ENCODE assay signal across 8 cellular contexts in the genomic region with DNA sequence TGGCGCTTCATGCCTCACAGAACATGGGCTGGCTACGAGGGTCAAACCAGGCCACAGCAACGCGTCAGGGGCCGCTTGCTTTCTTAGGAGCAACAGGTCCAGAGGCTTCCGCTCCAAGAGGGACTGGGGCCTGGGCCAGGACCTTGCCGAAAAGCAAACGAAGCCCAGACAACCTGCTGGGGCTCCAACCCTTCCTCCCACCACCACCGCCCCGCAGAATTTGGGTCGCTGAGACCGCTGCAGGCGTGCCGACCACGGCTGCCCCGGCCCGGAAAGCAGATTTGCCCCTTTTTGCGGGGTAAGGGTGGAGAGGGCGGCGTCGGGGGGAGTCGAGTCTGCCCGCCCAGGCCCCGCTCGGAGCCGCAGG. TPM values are rescaled to one million over a fixed set of nuclear protein-coding genes. Genes with fewer than 3 reads are reported as not detected.
DNase-seq lines count a peak whose midpoint lies in the region; ATAC-seq and TF ChIP-seq lines count a peak whose summit lies in the region.

No MANE protein-coding gene starts in this region.

- peak overlapping the region; percentile 93 for H3K4ac ChIP-seq in IMR-90 (ENCODE audit: low read depth, low read length)

- no peak for TF ChIP-seq EP300 in tibial nerve (IDR thresholded peaks at IDR 0.05)

- peaks cover 8% of the 10 kb centered on the region; the same call in 1 of the 2 replicates for H4K20me1 ChIP-seq in IMR-90 (ENCODE audit: insufficient read depth, low read length)

- CTCF ChIA-PET in IMR-90 (lab: Yijun Ruan, JAX) = interaction anchor here (1.0 kb wide), 1 partner anchor 29 kb away, joined by 3 read pairs; no protein-coding TSS in a partner anchor

- H2BK20ac ChIP-seq in IMR-90 (ENCODE audit: low read depth, low read length) = no peak overlapping the region

- TF ChIP-seq RAD21 in IMR-90 (IDR thresholded peaks at IDR 0.05; ENCODE audit: low read length) = no peak

- no peak for TF ChIP-seq POLR2A in IMR-90 (IDR thresholded peaks at IDR 0.05; ENCODE audit: low read depth, low read length)
- TF ChIP-seq POLR2A in breast epithelium (IDR thresholded peaks at IDR 0.05) = no peak
- no peak for TF ChIP-seq POLR2A in right lobe of liver (IDR thresholded peaks at IDR 0.05)
- no peak for TF ChIP-seq POLR2A in tibial nerve (IDR thresholded peaks at IDR 0.05)

- no peak overlapping the region for H2BK120ac ChIP-seq in IMR-90 (ENCODE audit: low read depth, low read length)

- peaks cover 16% of the 10 kb centered on the region for H3K9me1 ChIP-seq in IMR-90 (ENCODE audit: insufficient read depth, low read length)

- peak overlapping the region; percentile 76 for H3K4me3 ChIP-seq in IMR-90 (ENCODE audit: insufficient read depth, low read depth, low read length)
- H3K4me3 ChIP-seq in breast epithelium = peak overlapping the region; percentile 63 to 82 (median 80)
- H3K4me3 ChIP-seq in right lobe of liver = peak overlapping the region; percentile 72 to 87 (median 82)
- peak overlapping the region; percentile 55 to 65 (median 60) for H3K4me3 ChIP-seq in tibial nerve

- BruUV-seq in IMR-90 (replicated peaks; lab: Mats Ljungman, UMichigan) = TSS peak; percentile 28

- peaks cover 5% of the 10 kb centered on the region for H3K27me3 Mint-ChIP-seq in activated CD4-positive, alpha-beta T cell treated with anti-CD3 and anti-CD28 coated beads, Interleukin-2, amount 10 ng/mL, durations not matched to agents 24 days and 14 days

- H3K4me2 ChIP-seq in IMR-90 (ENCODE audit: low read depth, low read length) = peak overlapping the region; percentile 86

- no peaks in the 10 kb centered on the region for H3K9me3 Mint-ChIP-seq in activated CD4-positive, alpha-beta T cell treated with anti-CD3 and anti-CD28 coated beads, Interleukin-2, amount 10 ng/mL, durations not matched to agents 24 days and 14 days

- H2BK5ac ChIP-seq in IMR-90 (ENCODE audit: low read depth, low read length, poor library complexity, severe bottlenecking) = no peak overlapping the region

- H3K56ac ChIP-seq in IMR-90 (ENCODE audit: extremely low read depth, insufficient read depth, low read length) = peak overlapping the region; percentile 71; the same call in 1 of the 2 replicates

- no peaks in the 10 kb centered on the region for H3K27me3 ChIP-seq in IMR-90 (ENCODE audit: control insufficient read depth, insufficient read depth, low read length)
- no peaks in the 10 kb centered on the region for H3K27me3 ChIP-seq in breast epithelium
- no peaks in the 10 kb centered on the region for H3K27me3 ChIP-seq in right lobe of liver
- H3K27me3 ChIP-seq in tibial nerve = peaks cover 0 to 14% of the 10 kb centered on the region in 2 donors

- H3K79me1 ChIP-seq in IMR-90 (ENCODE audit: low read depth in 1 of 2, low read length in 2 of 2) = peaks cover 13 to 38% of the 10 kb centered on the region in 2 experiments

- peak overlapping the region; percentile 53; the same call in 1 of the 2 replicates for H3K14ac ChIP-seq in IMR-90 (replicated peaks; ENCODE audit: low read depth, low read length)

- no peak overlapping the region for H3K18ac ChIP-seq in IMR-90 (ENCODE audit: low read depth, low read length)

- peak overlapping the region; percentile 85; the same call in 1 of the 2 replicates for H4K91ac ChIP-seq in IMR-90 (ENCODE audit: insufficient read depth, low read depth, low read length)

- peaks cover 12% of the 10 kb centered on the region; the same call in 1 of the 2 replicates for H3K4me1 ChIP-seq in IMR-90 (ENCODE audit: control insufficient read depth, insufficient read depth, low read length)
- peaks cover 0 to 13% of the 10 kb centered on the region in 2 donors for H3K4me1 ChIP-seq in breast epithelium
- H3K4me1 ChIP-seq in right lobe of liver = peaks cover 0 to 15% (median 4%) of the 10 kb centered on the region in 4 donors
- peaks cover 0 to 33% (median 9%) of the 10 kb centered on the region in 4 donors for H3K4me1 ChIP-seq in tibial nerve

- in situ Hi-C loops in IMR-90 (cut with MboI; ENCODE audit: low sequenced_read_pairs) = no loop called here

- H3K9me3 ChIP-seq in IMR-90 (ENCODE audit: control insufficient read depth, insufficient read depth, low read length) (peaks cover 4% of the 10 kb centered on the region; the same call in 1 of the 2 replicates), breast epithelium (peaks cover 0 to 11% of the 10 kb centered on the region in 2 donors), right lobe of liver (no peaks in the 10 kb centered on the region), tibial nerve (peaks cover 0 to 28% (median 0%) of the 10 kb centered on the region in 4 donors)

- TF ChIP-seq CTCF in IMR-90 (conservative IDR thresholded peaks at IDR 0.05; ENCODE audit: low read depth, low read length) (no peak), breast epithelium (IDR thresholded peaks at IDR 0.05) (no peak), right lobe of liver (IDR thresholded peaks at IDR 0.05) (no peak), tibial nerve (IDR thresholded peaks at IDR 0.05) (no peak)

- peak overlapping the region; percentile 90 for H3K9ac ChIP-seq in IMR-90 (ENCODE audit: low read depth, low read length)

- H3K27ac Mint-ChIP-seq in activated CD4-positive, alpha-beta T cell treated with anti-CD3 and anti-CD28 coated beads, Interleukin-2, amount 10 ng/mL, durations not matched to agents 24 days and 14 days = peak overlapping the region; percentile 91

- ATAC-seq in IMR-90 (ENCODE audit: low read depth) (no peak; the same call in 1 of the 2 replicates), right lobe of liver (no peak), GM18511 (IDR thresholded peaks at IDR 0.05; ENCODE audit: unreplicated experiment) (no peak)

- peak overlapping the region; percentile 80 for H2AK5ac ChIP-seq in IMR-90 (ENCODE audit: low read depth, low read length)

- peak overlapping the region; percentile 54 for H3K23ac ChIP-seq in IMR-90 (ENCODE audit: low read depth, low read length)

- POLR2A ChIA-PET in IMR-90 (lab: Charles Lee; ENCODE audit: unreplicated experiment) = interaction anchor here (0.7 to 1.3 kb wide), 2 partner anchors 76 to 112 kb away, joined by 3 to 4 read pairs; a partner anchor contains a TSS

- peak overlapping the region; percentile 14; the same call in 1 of the 2 replicates for H4K5ac ChIP-seq in IMR-90 (ENCODE audit: low read depth, low read length)

- dilution Hi-C loops in IMR-90 (cut with HindIII; ENCODE audit: low sequenced_read_pairs, unreplicated experiment) = no loop called here

- peak; percentile 73 for DNase-seq in activated CD4-positive, alpha-beta T cell treated with anti-CD3 and anti-CD28 coated beads, Interleukin-2, amount 10 ng/mL, durations not matched to agents 24 days and 14 days
- no peak for DNase-seq in activated CD4-positive, alpha-beta T cell treated with anti-CD3 and anti-CD28 coated beads for 1 hour
- DNase-seq in IMR-90 = peak; percentile 25
- no peak for DNase-seq in breast epithelium (ENCODE audit: low spot score in 2 of 2)
- DNase-seq in right lobe of liver = no peak
- no peak for DNase-seq in tibial nerve (ENCODE audit: low spot score in 2 of 2)
- no peak for DNase-seq in NCI-H526 treated with DMSO at 0.1 percent for 48 hours (lab: John Stamatoyannopoulos, UW)

- H3K36me3 Mint-ChIP-seq in activated CD4-positive, alpha-beta T cell treated with anti-CD3 and anti-CD28 coated beads, Interleukin-2, amount 10 ng/mL, durations not matched to agents 24 days and 14 days (ENCODE audit: low read depth) = peaks cover 7% of the 10 kb centered on the region

- H2AFZ ChIP-seq in IMR-90 (replicated peaks; ENCODE audit: low read length, poor library complexity) = peak overlapping the region; percentile 99

- H3K4me3 Mint-ChIP-seq in activated CD4-positive, alpha-beta T cell treated with anti-CD3 and anti-CD28 coated beads, Interleukin-2, amount 10 ng/mL, durations not matched to agents 24 days and 14 days = peak overlapping the region; percentile 86

- H2AK9ac ChIP-seq in IMR-90 (replicated peaks; ENCODE audit: low read depth, low read length, poor library complexity) = peak overlapping the region; percentile 96

- WGBS in IMR-90 (ENCODE audit: extremely low coverage in 2 of 2, insufficient read length in 1 of 2), 2 experiments = 6% methylated on average over 9 of the region's 26 CpGs; no CpG with 5 or more reads in 1 of the 2 experiments
- 17% methylated on average over 4 of the region's 26 CpGs for WGBS in right lobe of liver (ENCODE audit: insufficient coverage, low coverage, low lambda C conversion rate, missing lambda C conversion rate)
- WGBS in tibial nerve, 2 donors = 6% methylated on average over 13 to 18 of the region's 26 CpGs

- H3K36me3 ChIP-seq in IMR-90 (ENCODE audit: control insufficient read depth, insufficient read depth, low read length) = no peaks in the 10 kb centered on the region
- no peaks in the 10 kb centered on the region for H3K36me3 ChIP-seq in breast epithelium
- H3K36me3 ChIP-seq in right lobe of liver = no peaks in the 10 kb centered on the region
- H3K36me3 ChIP-seq in tibial nerve = no peaks in the 10 kb centered on the region

- intact Hi-C loops in activated CD4-positive, alpha-beta T cell treated with anti-CD3 and anti-CD28 coated beads, Interleukin-2, amount 10 ng/mL, durations not matched to agents 24 days and 14 days (cut with micrococcal nuclease) = loop anchor here (1.0 to 5.0 kb wide), 9 partner anchors 14 to 112 kb away; a partner anchor contains a TSS
- intact Hi-C loops in IMR-90 (cut with micrococcal nuclease) (no loop called here), breast epithelium (cut with DNase I; ENCODE audit: low total_unique reads) (no loop called here), right lobe of liver (cut with DNase I) (no loop called here)

- peak overlapping the region; percentile 74; the same call in 1 of the 2 replicates for H3K27ac ChIP-seq in IMR-90 (ENCODE audit: insufficient read depth, low read length)
- H3K27ac ChIP-seq in breast epithelium = peak overlapping the region; percentile 73 to 75
- peak overlapping the region in 2 of 3 donors; percentile 24 to 51 for H3K27ac ChIP-seq in right lobe of liver
- peak overlapping the region in 3 of 4 donors; percentile 71 to 79 (median 72) for H3K27ac ChIP-seq in tibial nerve

- H3K4me1 Mint-ChIP-seq in activated CD4-positive, alpha-beta T cell treated with anti-CD3 and anti-CD28 coated beads, Interleukin-2, amount 10 ng/mL, durations not matched to agents 24 days and 14 days = peaks cover 22% of the 10 kb centered on the region

- H4K8ac ChIP-seq in IMR-90 (ENCODE audit: low read depth in 2 of 2, low read length in 2 of 2) = peak overlapping the region; percentile 77 to 96; a peak in 2 of 4 replicates

- H2BK15ac ChIP-seq in IMR-90 (ENCODE audit: low read depth, low read length) = no peak overlapping the region

RNA-seq across cellular contexts. Expression of a gene that starts 9.9 kb away (rescaled TPM):
- total RNA-seq in activated CD4-positive, alpha-beta T cell treated with anti-CD3 and anti-CD28 coated beads, Interleukin-2, amount 10 ng/mL, durations not matched to agents 24 days and 14 days = 0.07 TPM in 1 of 2 replicates, not detected in the other
- total RNA-seq in IMR-90 (2012; rRNA removed) = not detected in 2 replicates
- polyA plus RNA-seq in IMR-90 (2012; rRNA removed) = 0.04 and 0.09 TPM in 2 replicates
- polyA plus RNA-seq in IMR-90 (2012; cell fraction: cytosol; rRNA removed) = 0.03 TPM in 2 replicates
- 0.15 and 0.29 TPM in 2 replicates for polyA plus RNA-seq in IMR-90 (2012; cell fraction: nucleus; rRNA removed; ENCODE audit: low replicate concordance)
- total RNA-seq in breast epithelium = 1 to 10 TPM in 2 of 3 donors, not detected in 1; 1.3 to 1.9 TPM
- total RNA-seq in right lobe of liver = not detected
- total RNA-seq in tibial nerve = under 1 TPM in 1 of 4 donors, not detected in 3; 0.21 TPM

RNA-seq across cellular contexts. Expression of a gene that starts 14.5 kb away (rescaled TPM):
- total RNA-seq in activated CD4-positive, alpha-beta T cell treated with anti-CD3 and anti-CD28 coated beads, Interleukin-2, amount 10 ng/mL, durations not matched to agents 24 days and 14 days = 365 and 375 TPM in 2 replicates
- total RNA-seq in IMR-90 (2012; rRNA removed) = 14.2 and 14.9 TPM in 2 replicates
- 76.4 and 88.2 TPM in 2 replicates for polyA plus RNA-seq in IMR-90 (2012; rRNA removed)
- 66.6 and 114 TPM in 2 replicates for polyA plus RNA-seq in IMR-90 (2012; cell fraction: cytosol; rRNA removed)
- 336 and 1,029 TPM in 2 replicates for polyA plus RNA-seq in IMR-90 (2012; cell fraction: nucleus; rRNA removed; ENCODE audit: low replicate concordance)
- total RNA-seq in breast epithelium = 100 to 1,000 TPM; 115 to 137 (median 132) TPM
- 10 to 100 TPM; 62.2 to 86.2 (median 66.2) TPM for total RNA-seq in right lobe of liver
- 100 to 1,000 TPM in 3 of 4 donors, 10 to 100 TPM in 1; 74.7 to 272 (median 145) TPM for total RNA-seq in tibial nerve

RNA-seq across cellular contexts. Expression of a gene that starts 40.8 kb away (rescaled TPM):
- total RNA-seq in activated CD4-positive, alpha-beta T cell treated with anti-CD3 and anti-CD28 coated beads, Interleukin-2, amount 10 ng/mL, durations not matched to agents 24 days and 14 days = not detected in 2 replicates
- total RNA-seq in IMR-90 (2012; rRNA removed) = not detected in 2 replicates
- not detected in 2 replicates for polyA plus RNA-seq in IMR-90 (2012; rRNA removed)
- polyA plus RNA-seq in IMR-90 (2012; cell fraction: cytosol; rRNA removed) = not detected in 2 replicates
- polyA plus RNA-seq in IMR-90 (2012; cell fraction: nucleus; rRNA removed; ENCODE audit: low replicate concordance) = not detected in 2 replicates
- 1 to 10 TPM in 2 of 3 donors, not detected in 1; 7.8 to 9.2 TPM for total RNA-seq in breast epithelium
- total RNA-seq in right lobe of liver = under 1 TPM in 2 of 6 experiments, not detected in 4; 0.17 to 0.18 TPM
- not detected for total RNA-seq in tibial nerve

RNA-seq across cellular contexts. Expression of a gene that starts 42.3 kb away (rescaled TPM):
- total RNA-seq in activated CD4-positive, alpha-beta T cell treated with anti-CD3 and anti-CD28 coated beads, Interleukin-2, amount 10 ng/mL, durations not matched to agents 24 days and 14 days = 49.7 and 50.1 TPM in 2 replicates
- 25.0 and 28.7 TPM in 2 replicates for total RNA-seq in IMR-90 (2012; rRNA removed)
- 49.8 and 55.1 TPM in 2 replicates for polyA plus RNA-seq in IMR-90 (2012; rRNA removed)
- polyA plus RNA-seq in IMR-90 (2012; cell fraction: cytosol; rRNA removed) = 54.5 and 68.5 TPM in 2 replicates
- 89.2 and 183 TPM in 2 replicates for polyA plus RNA-seq in IMR-90 (2012; cell fraction: nucleus; rRNA removed; ENCODE audit: low replicate concordance)
- total RNA-seq in breast epithelium = 10 to 100 TPM; 50.1 to 62.8 (median 50.8) TPM
- 10 to 100 TPM; 24.0 to 39.1 (median 28.8) TPM for total RNA-seq in right lobe of liver
- total RNA-seq in tibial nerve = 10 to 100 TPM; 47.3 to 58.1 (median 52.1) TPM

RNA-seq across cellular contexts. Expression of a gene that starts 42.8 kb away (rescaled TPM):
- total RNA-seq in activated CD4-positive, alpha-beta T cell treated with anti-CD3 and anti-CD28 coated beads, Interleukin-2, amount 10 ng/mL, durations not matched to agents 24 days and 14 days = not detected in 2 replicates
- total RNA-seq in IMR-90 (2012; rRNA removed) (not detected in 2 replicates), breast epithelium (not detected), right lobe of liver (not detected), tibial nerve (not detected)
- polyA plus RNA-seq in IMR-90 (2012; rRNA removed) = not detected in 2 replicates
- polyA plus RNA-seq in IMR-90 (2012; cell fraction: cytosol; rRNA removed) = not detected in 2 replicates
- polyA plus RNA-seq in IMR-90 (2012; cell fraction: nucleus; rRNA removed; ENCODE audit: low replicate concordance) = not detected in 2 replicates

Comparison
In these comparisons a context has a peak if more than half of its experiments do, and no peak if none do; other contexts are left out.
1. DNase-seq: peak in activated CD4-positive, alpha-beta T cell treated with anti-CD3 and anti-CD28 coated beads, Interleukin-2, amount 10 ng/mL, durations not matched to agents 24 days and 14 days (single experiment) and IMR-90 (single experiment); none in activated CD4-positive, alpha-beta T cell treated with anti-CD3 and anti-CD28 coated beads for 1 hour (single experiment), breast epithelium (0 of 2), right lobe of liver (0 of 3), tibial nerve (0 of 2) and NCI-H526 treated with DMSO at 0.1 percent for 48 hours (single experiment).
2. Peak in every context shown above with its lines, with median percentiles within 50 percentile points of each other: H3K27ac ChIP-seq and H3K4me3 ChIP-seq.